In the genomic region with DNA sequence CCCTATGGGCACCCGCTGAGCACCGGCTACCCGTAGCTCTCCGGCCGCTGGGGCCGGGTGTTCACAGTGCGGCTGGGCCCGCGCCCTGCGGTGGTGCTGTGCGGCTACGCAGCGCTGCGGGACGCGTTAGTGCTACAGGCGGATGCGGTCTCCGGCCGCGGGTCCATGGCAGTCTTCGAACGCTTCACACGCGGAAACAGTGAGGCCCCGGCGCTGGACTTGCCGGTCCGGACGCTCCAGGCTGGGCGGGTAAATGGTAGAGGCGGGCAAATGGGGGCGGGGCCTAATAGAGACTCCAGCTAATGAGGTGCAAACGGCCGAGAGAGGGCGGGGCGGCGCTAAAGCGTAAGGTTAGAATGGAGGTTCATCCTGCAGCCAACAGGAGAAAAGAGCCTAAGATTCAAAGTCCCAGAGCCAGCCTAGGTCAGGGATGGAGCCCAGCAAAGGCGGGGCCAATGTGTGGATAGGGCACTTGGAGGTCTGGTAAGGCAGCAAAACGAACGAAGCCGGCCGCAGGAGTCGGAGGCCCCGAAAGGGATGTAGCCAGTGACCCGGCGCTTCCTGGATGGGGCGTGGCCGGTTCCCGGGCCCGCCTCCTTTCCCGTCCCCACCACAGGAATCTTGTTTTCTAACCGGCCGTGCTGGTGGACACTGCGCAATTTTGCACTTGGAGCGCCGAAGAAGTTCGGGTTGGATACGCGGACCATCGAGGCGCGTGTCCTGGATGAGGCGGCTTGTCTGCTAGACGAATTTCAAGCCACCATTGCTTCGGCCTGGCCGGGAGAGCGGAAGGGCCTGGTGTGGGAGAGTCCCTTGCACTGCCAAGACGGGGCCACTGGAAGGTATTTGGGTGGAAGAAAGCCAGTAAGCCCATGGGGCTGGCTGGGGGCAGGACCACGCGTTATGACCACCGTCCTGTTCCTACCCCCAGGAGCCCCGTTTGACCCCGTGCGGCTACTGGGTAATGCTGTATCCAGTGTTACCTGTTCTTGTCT, we compare ENCODE assay signal across 9 cellular contexts. TPM values are rescaled to one million over a fixed set of nuclear protein-coding genes. Genes with fewer than 3 reads are reported as not detected.
DNase-seq lines count a peak whose midpoint lies in the region; ATAC-seq and TF ChIP-seq lines count a peak whose summit lies in the region.
"Not testable (repeated sequence)": the region's sequence is repeated elsewhere in the genome, so short reads cannot be mapped to it uniquely, and the experiment has no call there.
"Had no signal": no experiment of that assay in that cellular context is flagged by ENCODE, and none has a peak within 500 bp of the region (broad histone marks: within the 10 kb centered on the region; RNA-seq: fewer than 3 reads in every experiment).

No MANE protein-coding gene starts in this region.

- H3K9me2 ChIP-seq in GM23248 (ENCODE audit: insufficient read depth); hepatocyte (replicated peaks; ENCODE audit: insufficient read depth): not testable (repeated sequence)

- H3K36me3 ChIP-seq in GM23248 (ENCODE audit: low read depth); ectodermal cell (ENCODE audit: control insufficient read depth, insufficient read depth, low read length); hepatocyte (replicated peaks; ENCODE audit: insufficient read depth, low read depth); muscle layer of colon (ENCODE audit: insufficient read depth, low read length); spleen; vagina: not testable (repeated sequence)

- H3K9me3 Mint-ChIP-seq in T-cell: not testable (repeated sequence)

- ATAC-seq in T-cell (replicated peaks in 1 of 4): peak; percentile 91 to 94 (median 93)

- CTCF ChIA-PET in T-cell (lab: Charles Lee): interaction anchor here in 1 of 2 donors (0.6 kb wide), 1 partner anchor 1166 kb away, joined by 6 read pairs; no protein-coding TSS in a partner anchor

- H3K79me2 ChIP-seq in GM23248 (ENCODE audit: insufficient read depth); hepatocyte: not testable (repeated sequence)

- 7 to 14% methylated on average over 31 to 44 of the region's 76 CpGs for WGBS in GM23248 (ENCODE audit: low coverage in 1 of 2, low lambda C conversion rate in 2 of 2, missing lambda C conversion rate in 2 of 2), 2 experiments
- WGBS in ectodermal cell, 2 experiments: 29 to 32% methylated on average over 66 to 69 of the region's 76 CpGs
- WGBS in hepatocyte (ENCODE audit: low lambda C conversion rate, missing lambda C conversion rate): 18% methylated on average over 53 of the region's 76 CpGs
- 1 to 25% (median 15%) methylated on average over 15 to 62 of the region's 76 CpGs for WGBS in spleen, 5 donors

- peak overlapping the region; percentile 13 for H3K4me2 ChIP-seq in GM23248 (ENCODE audit: unreplicated experiment)
- H3K4me2 ChIP-seq in hepatocyte: peak overlapping the region; percentile 62

- not testable (repeated sequence) for TF ChIP-seq POLR2A in spleen (IDR thresholded peaks at IDR 0.05); vagina (IDR thresholded peaks at IDR 0.05)

- H4K20me1 ChIP-seq in GM23248 (ENCODE audit: insufficient read depth); hepatocyte (ENCODE audit: insufficient read depth, poor library complexity, severe bottlenecking): not testable (repeated sequence)

- in situ Hi-C loops in GM23248 (cut with MboI): loop anchor here (25.0 kb wide), 1 partner anchor 473 kb away; no protein-coding TSS in a partner anchor

- peak overlapping the region; percentile 64 for H2AFZ ChIP-seq in GM23248
- H2AFZ ChIP-seq in hepatocyte: peak overlapping the region; percentile 49

- TF ChIP-seq CTCF in hepatocyte (IDR thresholded peaks at IDR 0.05; ENCODE audit: poor library complexity); spleen (IDR thresholded peaks at IDR 0.05 in 8 of 11, conservative IDR thresholded peaks at IDR 0.05 in 3 of 11); vagina (IDR thresholded peaks at IDR 0.05): not testable (repeated sequence)

- peaks cover 12% of the 10 kb centered on the region; the same call in 1 of the 2 replicates for H3K27me3 ChIP-seq in GM23248 (replicated peaks; ENCODE audit: insufficient read depth)
- H3K27me3 ChIP-seq in ectodermal cell (ENCODE audit: control insufficient read depth, insufficient read depth, low read length, poor library complexity, severe bottlenecking); hepatocyte; muscle layer of colon (ENCODE audit: control insufficient read depth in 1 of 2, insufficient read depth in 2 of 2, low read length in 2 of 2); vagina: not testable (repeated sequence)
- H3K27me3 ChIP-seq in spleen (replicated peaks in 1 of 7): peaks cover 0 to 39% (median 0%) of the 10 kb centered on the region in 7 donors

- H3K36me3 Mint-ChIP-seq in T-cell: not testable (repeated sequence)

- H3K4me3 Mint-ChIP-seq in T-cell: peak overlapping the region; percentile 81 to 90 (median 84)

- DNase-seq in GM23248: peak; percentile 70
- peak in 14 of 34 experiments; percentile 2 to 43 (median 18) for DNase-seq in T-cell
- peak; percentile 26 for DNase-seq in activated gamma-delta T cell (lab: John Stamatoyannopoulos, UW)
- DNase-seq in hepatocyte (ENCODE audit: low spot score): peak; percentile 81
- peak; percentile 90 for DNase-seq in spleen
- not testable (repeated sequence) for DNase-seq in vagina (ENCODE audit: extremely low spot score in 2 of 2)

- H3K9me3 ChIP-seq in GM23248 (ENCODE audit: low read depth); ectodermal cell (ENCODE audit: control insufficient read depth, low read length); hepatocyte (ENCODE audit: low read depth); muscle layer of colon (ENCODE audit: low read length); spleen; vagina: not testable (repeated sequence)

- peaks cover 14 to 20% (median 20%) of the 10 kb centered on the region in 3 donors for H3K4me1 Mint-ChIP-seq in T-cell

- intact Hi-C loops in spleen (cut with DNase I; ENCODE audit: low total_unique reads); vagina (cut with DNase I): not testable (repeated sequence)

- not testable (repeated sequence) for H3K27ac ChIP-seq in GM23248; ectodermal cell (ENCODE audit: insufficient read depth, low read depth, low read length, poor library complexity, severe bottlenecking); muscle layer of colon (ENCODE audit: low read depth, low read length)
- H3K27ac ChIP-seq in hepatocyte (peak overlapping the region; percentile 53), spleen (peak overlapping the region in 6 of 8 donors; percentile 49 to 72 (median 64)), vagina (peak overlapping the region; percentile 5)

- not testable (repeated sequence) for H3K27me3 Mint-ChIP-seq in T-cell

- H3K9ac ChIP-seq in GM23248; muscle layer of colon (ENCODE audit: low read length): not testable (repeated sequence)

- H3K4me1 ChIP-seq in GM23248 (ENCODE audit: insufficient read depth); ectodermal cell (ENCODE audit: control insufficient read depth, insufficient read depth, low read length); hepatocyte (ENCODE audit: insufficient read depth); muscle layer of colon (ENCODE audit: insufficient read depth, low read length): not testable (repeated sequence)
- peaks cover 0 to 18% (median 4%) of the 10 kb centered on the region in 6 donors for H3K4me1 ChIP-seq in spleen
- peaks cover 20% of the 10 kb centered on the region for H3K4me1 ChIP-seq in vagina

- not testable (repeated sequence) for H3F3A ChIP-seq in GM23248 (ENCODE audit: insufficient read depth)

- peak overlapping the region; percentile 68 to 83 for H3K27ac Mint-ChIP-seq in T-cell

- peak overlapping the region; percentile 65 for H3K4me3 ChIP-seq in GM23248
- peak overlapping the region; percentile 29 for H3K4me3 ChIP-seq in ectodermal cell (ENCODE audit: insufficient read depth, low read depth, low read length)
- H3K4me3 ChIP-seq in hepatocyte: not testable (repeated sequence)
- H3K4me3 ChIP-seq in muscle layer of colon (ENCODE audit: low read depth in 1 of 2, low read length in 2 of 2): peak overlapping the region; percentile 30 to 52
- H3K4me3 ChIP-seq in spleen: peak overlapping the region; percentile 16 to 72 (median 47)
- H3K4me3 ChIP-seq in vagina: peak overlapping the region; percentile 30 to 44

- POLR2A ChIA-PET in T-cell (lab: Charles Lee): not testable (repeated sequence)

RNA-seq across cellular contexts. Expression of a gene that starts 21.5 kb away (rescaled TPM):
- not detected in 2 replicates for total RNA-seq in GM23248 (2014; rRNA removed; shearing (Covaris generic))
- polyA plus RNA-seq in GM23248 (2016; fragmentation: Nextera tagmentation; extraction: Ambion mirVana) (not detected in 2 replicates), hepatocyte (not detected in 2 replicates), spleen (not detected)
- total RNA-seq in T-cell (1 to 10 TPM in 1 of 5 donors, under 1 TPM in 1, not detected in 3; 0.83 to 1.3 TPM), hepatocyte (not detected in 2 replicates), spleen (not detected), vagina (not detected)
- polyA plus RNA-seq in ectodermal cell (2013, experiment 1 of 4): not detected
- 0.21 TPM for polyA plus RNA-seq in ectodermal cell (2013, experiment 2 of 4)
- not detected for polyA plus RNA-seq in ectodermal cell (2013, experiment 3 of 4)
- not detected for polyA plus RNA-seq in ectodermal cell (2013, experiment 4 of 4)
- total RNA-seq: T-helper 2 cell treated with Interferon-gamma antibody and Interleukin-4, amounts not matched to agents 100 ng/mL and 5 ng/mL, for 36 hours had no signal

RNA-seq across cellular contexts. Expression of a gene that starts 47.4 kb away (rescaled TPM):
- not detected in 2 replicates for total RNA-seq in GM23248 (2014; rRNA removed; shearing (Covaris generic))
- polyA plus RNA-seq in GM23248 (2016; fragmentation: Nextera tagmentation; extraction: Ambion mirVana) (not detected in 2 replicates), hepatocyte (0.23 TPM in 1 of 2 replicates, not detected in the other), spleen (not detected)
- total RNA-seq in T-cell (not detected), hepatocyte (not detected in 2 replicates), spleen (not detected), vagina (not detected)
- polyA plus RNA-seq in ectodermal cell (2013, experiment 1 of 4): not detected
- polyA plus RNA-seq in ectodermal cell (2013, experiment 2 of 4): 0.11 TPM
- polyA plus RNA-seq in ectodermal cell (2013, experiment 3 of 4): not detected
- not detected for polyA plus RNA-seq in ectodermal cell (2013, experiment 4 of 4)
- total RNA-seq: T-helper 2 cell treated with Interferon-gamma antibody and Interleukin-4, amounts not matched to agents 100 ng/mL and 5 ng/mL, for 36 hours had no signal

RNA-seq across cellular contexts. Expression of a gene that starts 57.3 kb away (rescaled TPM):
- 0.13 TPM in 1 of 2 replicates, not detected in the other for total RNA-seq in GM23248 (2014; rRNA removed; shearing (Covaris generic))
- polyA plus RNA-seq in GM23248 (2016; fragmentation: Nextera tagmentation; extraction: Ambion mirVana): not detected in 2 replicates
- 1 to 10 TPM in 1 of 5 donors, under 1 TPM in 3, not detected in 1; 0.20 to 1.2 (median 0.51) TPM for total RNA-seq in T-cell
- polyA plus RNA-seq in ectodermal cell (2013, experiment 1 of 4): 15.3 TPM
- polyA plus RNA-seq in ectodermal cell (2013, experiment 2 of 4): 18.9 TPM
- 14.9 TPM for polyA plus RNA-seq in ectodermal cell (2013, experiment 3 of 4)
- 14.8 TPM for polyA plus RNA-seq in ectodermal cell (2013, experiment 4 of 4)
- 8.5 and 11.6 TPM in 2 replicates for total RNA-seq in hepatocyte
- polyA plus RNA-seq in hepatocyte: 23.7 and 26.0 TPM in 2 replicates
- 10 to 100 TPM in 4 of 7 donors, 1 to 10 TPM in 3; 3.8 to 22.4 (median 10.4) TPM for total RNA-seq in spleen
- polyA plus RNA-seq in spleen: under 1 TPM; 0.62 to 0.93 (median 0.83) TPM
- total RNA-seq in vagina: 7.1 TPM
